In the genomic region with DNA sequence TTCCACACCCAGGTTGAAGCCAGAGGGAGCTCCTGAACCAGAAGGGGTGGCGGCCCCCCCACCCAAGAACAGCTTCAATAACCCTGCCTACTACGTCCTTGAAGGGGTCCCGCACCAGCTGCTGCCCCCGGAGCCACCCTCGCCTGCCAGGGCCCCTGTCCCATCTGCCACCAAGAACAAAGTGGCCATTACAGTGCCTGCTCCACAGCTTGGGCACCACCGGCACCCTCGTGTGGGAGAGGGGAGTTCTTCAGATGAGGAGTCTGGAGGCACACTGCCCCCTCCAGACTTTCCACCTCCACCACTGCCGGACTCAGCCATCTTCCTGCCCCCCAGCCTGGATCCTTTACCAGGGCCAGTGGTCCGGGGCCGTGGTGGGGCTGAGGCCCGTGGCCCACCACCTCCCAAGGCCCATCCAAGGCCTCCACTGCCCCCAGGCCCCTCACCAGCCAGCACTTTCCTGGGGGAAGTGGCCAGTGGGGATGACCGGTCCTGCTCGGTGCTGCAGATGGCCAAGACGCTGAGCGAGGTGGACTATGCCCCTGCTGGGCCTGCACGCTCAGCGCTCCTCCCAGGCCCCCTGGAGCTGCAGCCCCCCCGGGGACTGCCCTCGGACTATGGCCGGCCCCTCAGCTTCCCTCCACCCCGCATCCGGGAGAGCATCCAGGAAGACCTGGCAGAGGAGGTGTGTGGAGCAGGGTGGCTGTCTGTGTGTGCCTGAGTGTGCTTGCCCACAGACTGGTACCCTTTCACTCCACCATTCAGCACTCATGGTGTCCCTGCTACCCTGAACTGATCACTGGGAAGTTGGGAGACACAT, we compare ENCODE assay signal across 12 cellular contexts. TPM values are rescaled to one million over a fixed set of nuclear protein-coding genes. Genes with fewer than 3 reads are reported as not detected.
DNase-seq lines count a peak whose midpoint lies in the region; ATAC-seq and TF ChIP-seq lines count a peak whose summit lies in the region.
"Had no signal": no experiment of that assay in that cellular context is flagged by ENCODE, and none has a peak within 500 bp of the region (broad histone marks: within the 10 kb centered on the region; RNA-seq: fewer than 3 reads in every experiment).

No MANE protein-coding gene starts in this region.

- peaks cover 22% of the 10 kb centered on the region for H3K4me1 ChIP-seq in GM23338 (ENCODE audit: insufficient read depth)
- peaks cover 14% of the 10 kb centered on the region for H3K4me1 ChIP-seq in hepatocyte (ENCODE audit: insufficient read depth)
- peaks cover 0 to 60% (median 59%) of the 10 kb centered on the region in 4 donors for H3K4me1 ChIP-seq in sigmoid colon

- H3K4me3 ChIP-seq in GM23338 = peak overlapping the region; percentile 39; the same call in 1 of the 2 replicates
- H3K4me3 ChIP-seq in hepatocyte = no peak overlapping the region
- no peak overlapping the region for H3K4me3 ChIP-seq in sigmoid colon
- H3K4me3 ChIP-seq: Peyer's patch had no signal

- no peaks in the 10 kb centered on the region for H3K79me2 ChIP-seq in GM23338 (replicated peaks; ENCODE audit: insufficient read depth)
- no peaks in the 10 kb centered on the region for H3K79me2 ChIP-seq in hepatocyte

- H3K9me3 Mint-ChIP-seq in GM23338 = peaks cover 4% of the 10 kb centered on the region; the same call in 2 of the 3 replicates

- H3K27ac ChIP-seq in GM23338 (ENCODE audit: low read depth) (no peak overlapping the region), hepatocyte (no peak overlapping the region), sigmoid colon (peak overlapping the region; percentile 77 to 81 (median 79))

- H3K9me2 ChIP-seq in GM23338 (ENCODE audit: insufficient read depth) (no peaks in the 10 kb centered on the region), hepatocyte (replicated peaks; ENCODE audit: insufficient read depth) (no peaks in the 10 kb centered on the region)

- peaks cover 47% of the 10 kb centered on the region for H3K36me3 Mint-ChIP-seq in GM23338 (ENCODE audit: low read depth)

- TF ChIP-seq POLR2A in sigmoid colon (IDR thresholded peaks at IDR 0.05) = no peak

- ATAC-seq in GM23338 = peak; percentile 0; the same call in 2 of the 3 replicates
- no peak for ATAC-seq in GM19455 (IDR thresholded peaks at IDR 0.05; ENCODE audit: unreplicated experiment)

- H3K27me3 ChIP-seq in GM23338 (ENCODE audit: insufficient read depth) (peaks cover 41% of the 10 kb centered on the region), hepatocyte (peaks cover 38% of the 10 kb centered on the region), sigmoid colon (peaks cover 0 to 22% (median 18%) of the 10 kb centered on the region in 3 donors)

- WGBS in hepatocyte (ENCODE audit: low lambda C conversion rate, missing lambda C conversion rate) = 80% methylated on average over 19 of the region's 22 CpGs
- 59 to 84% methylated on average over 22 of the region's 22 CpGs for WGBS in sigmoid colon, 2 donors

- H3K36me3 ChIP-seq in GM23338 (ENCODE audit: insufficient read depth) = no peaks in the 10 kb centered on the region
- H3K36me3 ChIP-seq in hepatocyte (replicated peaks; ENCODE audit: insufficient read depth, low read depth) = no peaks in the 10 kb centered on the region
- peaks cover 26 to 56% (median 46%) of the 10 kb centered on the region in 4 donors for H3K36me3 ChIP-seq in sigmoid colon

- H2AFZ ChIP-seq in GM23338 (no peak overlapping the region), hepatocyte (no peak overlapping the region)

- DNase-seq in GM23338 (ENCODE audit: low spot score) (no peak), NCI-H524 (lab: John Stamatoyannopoulos, UW) (peak; percentile 46 to 79), hepatocyte (ENCODE audit: low spot score) (peak; percentile 23), sigmoid colon (peak; percentile 63), NCI-H2107 (lab: John Stamatoyannopoulos, UW) (no peak), NCI-H748 (lab: John Stamatoyannopoulos, UW; ENCODE audit: unreplicated experiment) (no peak)
- DNase-seq: kidney had no signal

- H3K4me1 Mint-ChIP-seq in GM23338 = peaks cover 34% of the 10 kb centered on the region

- H3K9me3 ChIP-seq in hepatocyte (ENCODE audit: low read depth) = no peaks in the 10 kb centered on the region
- H3K9me3 ChIP-seq in sigmoid colon = no peaks in the 10 kb centered on the region
- H3K9me3 ChIP-seq: Peyer's patch had no signal

- no peak overlapping the region for H3K4me3 Mint-ChIP-seq in GM23338
- H3K4me3 Mint-ChIP-seq: activated naive CD8-positive, alpha-beta T cell; CD4-positive, alpha-beta memory T cell had no signal

- peak in 1 of 2 experiments; percentile 14; a peak in 1 of 4 replicates for TF ChIP-seq CTCF in GM23338 (conservative IDR thresholded peaks at IDR 0.05; ENCODE audit: low read depth in 2 of 2)
- TF ChIP-seq CTCF in hepatocyte (IDR thresholded peaks at IDR 0.05; ENCODE audit: poor library complexity) = no peak
- TF ChIP-seq CTCF in sigmoid colon (IDR thresholded peaks at IDR 0.05) = no peak

- H4K20me1 ChIP-seq in GM23338 (replicated peaks; ENCODE audit: insufficient read depth) (peaks cover 1% of the 10 kb centered on the region), hepatocyte (ENCODE audit: insufficient read depth, poor library complexity, severe bottlenecking) (peaks cover 13% of the 10 kb centered on the region)

- H3K4me2 ChIP-seq in GM23338 (peak overlapping the region; percentile 94), hepatocyte (no peak overlapping the region)

- no peak overlapping the region for H3K27ac Mint-ChIP-seq in GM23338
- H3K27ac Mint-ChIP-seq: activated naive CD8-positive, alpha-beta T cell had no signal

- no peak for TF ChIP-seq EP300 in sigmoid colon (IDR thresholded peaks at IDR 0.05)

- peaks cover 45% of the 10 kb centered on the region for H3K27me3 Mint-ChIP-seq in GM23338 (ENCODE audit: insufficient read depth, low read depth, poor library complexity)

- intact Hi-C loops in sigmoid colon (cut with DNase I) = loop anchor here (5.0 to 10.0 kb wide), 3 partner anchors 53 to 390 kb away; partner anchors contain the start of gene CLPB

- no peaks in the 10 kb centered on the region for H3F3A ChIP-seq in GM23338 (replicated peaks; ENCODE audit: low read depth)

TF ChIP-seq in GM23338, 12 proteins besides CTCF, POLR2A, EP300 and RAD21 (continues in another document):
- TF ChIP-seq EZH2 (IDR thresholded peaks at IDR 0.05; ENCODE audit: low read depth, unreplicated experiment) = no peak
- TF ChIP-seq POLR2AphosphoS5 (IDR thresholded peaks at IDR 0.05; ENCODE audit: low read depth) = no peak
- TF ChIP-seq EZH2phosphoT487 (IDR thresholded peaks at IDR 0.05; ENCODE audit: unreplicated experiment) = no peak
- TF ChIP-seq, protein P1, sequence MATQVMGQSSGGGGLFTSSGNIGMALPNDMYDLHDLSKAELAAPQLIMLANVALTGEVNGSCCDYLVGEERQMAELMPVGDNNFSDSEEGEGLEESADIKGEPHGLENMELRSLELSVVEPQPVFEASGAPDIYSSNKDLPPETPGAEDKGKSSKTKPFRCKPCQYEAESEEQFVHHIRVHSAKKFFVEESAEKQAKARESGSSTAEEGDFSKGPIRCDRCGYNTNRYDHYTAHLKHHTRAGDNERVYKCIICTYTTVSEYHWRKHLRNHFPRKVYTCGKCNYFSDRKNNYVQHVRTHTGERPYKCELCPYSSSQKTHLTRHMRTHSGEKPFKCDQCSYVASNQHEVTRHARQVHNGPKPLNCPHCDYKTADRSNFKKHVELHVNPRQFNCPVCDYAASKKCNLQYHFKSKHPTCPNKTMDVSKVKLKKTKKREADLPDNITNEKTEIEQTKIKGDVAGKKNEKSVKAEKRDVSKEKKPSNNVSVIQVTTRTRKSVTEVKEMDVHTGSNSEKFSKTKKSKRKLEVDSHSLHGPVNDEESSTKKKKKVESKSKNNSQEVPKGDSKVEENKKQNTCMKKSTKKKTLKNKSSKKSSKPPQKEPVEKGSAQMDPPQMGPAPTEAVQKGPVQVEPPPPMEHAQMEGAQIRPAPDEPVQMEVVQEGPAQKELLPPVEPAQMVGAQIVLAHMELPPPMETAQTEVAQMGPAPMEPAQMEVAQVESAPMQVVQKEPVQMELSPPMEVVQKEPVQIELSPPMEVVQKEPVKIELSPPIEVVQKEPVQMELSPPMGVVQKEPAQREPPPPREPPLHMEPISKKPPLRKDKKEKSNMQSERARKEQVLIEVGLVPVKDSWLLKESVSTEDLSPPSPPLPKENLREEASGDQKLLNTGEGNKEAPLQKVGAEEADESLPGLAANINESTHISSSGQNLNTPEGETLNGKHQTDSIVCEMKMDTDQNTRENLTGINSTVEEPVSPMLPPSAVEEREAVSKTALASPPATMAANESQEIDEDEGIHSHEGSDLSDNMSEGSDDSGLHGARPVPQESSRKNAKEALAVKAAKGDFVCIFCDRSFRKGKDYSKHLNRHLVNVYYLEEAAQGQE (IDR thresholded peaks at IDR 0.05; ENCODE audit: unreplicated experiment) = no peak
- no peak for TF ChIP-seq NANOG (IDR thresholded peaks at IDR 0.05; ENCODE audit: borderline replicate concordance)
- no peak for TF ChIP-seq STAT1 (IDR thresholded peaks at IDR 0.05; ENCODE audit: unreplicated experiment)
- TF ChIP-seq JUNB (IDR thresholded peaks at IDR 0.05; ENCODE audit: unreplicated experiment) = no peak
- no peak for TF ChIP-seq CREB1 (CRISPR knock-in tag; IDR thresholded peaks at IDR 0.05; ENCODE audit: low read depth)

RNA-seq across cellular contexts. Expression of gene PHOX2A, which starts 6.7 kb away (rescaled TPM):
- not detected in 2 replicates for total RNA-seq in GM23338 (2014; rRNA removed; shearing (Covaris generic))
- polyA plus RNA-seq in GM23338 (2016; fragmentation: Nextera tagmentation; extraction: Ambion mirVana) (0.23 and 0.31 TPM in 2 replicates), hepatocyte (not detected in 2 replicates), sigmoid colon (1 to 10 TPM in 1 of 3 donors, not detected in 2; 1.7 TPM)
- total RNA-seq in hepatocyte (0.48 TPM in 1 of 2 replicates, not detected in the other), sigmoid colon (1 to 10 TPM in 1 of 4 donors, under 1 TPM in 2, not detected in 1; 0.41 to 2.9 (median 0.82) TPM)
- total RNA-seq: CD4-positive, alpha-beta memory T cell; kidney; Peyer's patch; posterior vena cava had no signal
- polyA plus RNA-seq: CD4-positive, alpha-beta memory T cell had no signal

RNA-seq across cellular contexts. Expression of gene INPPL1, which starts 12.8 kb away (rescaled TPM):
- 54.3 and 54.7 TPM in 2 replicates for total RNA-seq in GM23338 (2014; rRNA removed; shearing (Covaris generic))
- polyA plus RNA-seq in GM23338 (2016; fragmentation: Nextera tagmentation; extraction: Ambion mirVana) (15.5 and 21.5 TPM in 2 replicates), hepatocyte (99.4 and 140 TPM in 2 replicates), sigmoid colon (10 to 100 TPM; 30.0 to 96.5 (median 32.6) TPM)
- total RNA-seq in hepatocyte (47.8 and 74.8 TPM in 2 replicates), sigmoid colon (100 to 1,000 TPM in 1 of 4 donors, 10 to 100 TPM in 3; 66.6 to 195 (median 77.5) TPM)

RNA-seq across cellular contexts. Expression of gene FOLR2, which starts 20.7 kb away (rescaled TPM):
- not detected in 2 replicates for total RNA-seq in GM23338 (2014; rRNA removed; shearing (Covaris generic))
- polyA plus RNA-seq in GM23338 (2016; fragmentation: Nextera tagmentation; extraction: Ambion mirVana) = not detected in 2 replicates
- total RNA-seq in hepatocyte = 0.48 and 4.3 TPM in 2 replicates
- 1.2 and 5.5 TPM in 2 replicates for polyA plus RNA-seq in hepatocyte
- total RNA-seq in sigmoid colon = 10 to 100 TPM; 14.7 to 61.7 (median 42.9) TPM
- polyA plus RNA-seq in sigmoid colon = 10 to 100 TPM; 14.1 to 27.0 (median 17.4) TPM
- total RNA-seq: CD4-positive, alpha-beta memory T cell had no signal
- polyA plus RNA-seq: CD4-positive, alpha-beta memory T cell had no signal

RNA-seq across cellular contexts. Expression of gene FOLR1, which starts 45.4 kb away (rescaled TPM):
- total RNA-seq in GM23338 (2014; rRNA removed; shearing (Covaris generic)) = 0.27 TPM in 1 of 2 replicates, not detected in the other
- polyA plus RNA-seq in GM23338 (2016; fragmentation: Nextera tagmentation; extraction: Ambion mirVana) (0.42 and 0.68 TPM in 2 replicates), hepatocyte (13.4 and 26.8 TPM in 2 replicates), sigmoid colon (under 1 TPM in 1 of 3 donors, not detected in 2; 0.15 TPM)
- total RNA-seq in hepatocyte (19.9 and 21.6 TPM in 2 replicates), sigmoid colon (under 1 TPM in 1 of 4 donors, not detected in 3; 0.71 TPM)
- total RNA-seq: CD4-positive, alpha-beta memory T cell; Peyer's patch; posterior vena cava had no signal
- polyA plus RNA-seq: CD4-positive, alpha-beta memory T cell had no signal

Comparison
In these comparisons a context has a peak if more than half of its experiments do, and no peak if none do; other contexts are left out.
1. DNase-seq: peak in NCI-H524 (2 of 2), hepatocyte (single experiment) and sigmoid colon (single experiment); none in GM23338 (single experiment), NCI-H2107 (single experiment) and NCI-H748 (single experiment).
2. H3K27ac ChIP-seq: peak in sigmoid colon (4 of 4); none in GM23338 (single experiment) and hepatocyte (single experiment).